In the genomic region with DNA sequence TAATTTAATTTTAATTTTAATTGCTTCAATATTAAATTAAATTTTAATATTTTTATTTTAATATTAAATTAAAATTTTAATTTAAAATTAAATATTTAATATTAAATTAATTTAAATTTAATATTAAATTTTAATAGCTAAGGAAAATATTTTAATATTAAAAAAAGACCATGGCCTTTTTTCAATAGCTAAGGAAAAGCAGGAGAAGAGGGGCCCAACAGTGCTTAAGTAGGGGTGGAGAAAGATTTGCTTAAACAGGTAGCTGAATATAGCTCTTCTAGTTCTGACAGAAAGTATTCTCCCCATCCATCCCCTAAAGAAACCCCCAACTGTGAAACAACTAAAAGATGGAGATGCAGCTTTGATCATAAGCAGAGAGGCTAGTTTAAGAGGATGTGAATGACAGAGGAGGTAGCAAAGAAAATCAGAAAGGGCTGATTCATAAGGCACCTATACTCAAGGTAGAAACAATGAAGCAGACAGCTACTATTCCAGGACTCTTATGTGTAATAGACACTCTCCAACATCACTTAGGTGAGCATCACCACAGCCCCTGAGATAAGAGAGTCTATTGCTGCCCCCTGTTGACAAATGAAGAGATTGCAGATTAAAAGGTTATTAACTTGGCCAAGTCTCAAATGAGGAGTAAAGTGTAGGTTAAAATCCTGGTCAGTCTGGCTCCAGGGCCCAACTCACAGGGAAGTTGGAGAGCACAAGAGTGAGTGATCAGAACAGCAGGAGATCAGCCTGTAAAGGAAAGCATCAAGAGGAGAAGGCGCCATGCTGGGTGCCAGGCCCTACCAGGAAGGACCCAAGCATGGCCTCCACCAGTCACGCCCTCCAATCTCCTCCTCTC, we compare ENCODE assay signal across 8 cellular contexts. TPM values are rescaled to one million over a fixed set of nuclear protein-coding genes. Genes with fewer than 3 reads are reported as not detected.
DNase-seq lines count a peak whose midpoint lies in the region; ATAC-seq and TF ChIP-seq lines count a peak whose summit lies in the region.

No MANE protein-coding gene starts in this region.

- no peaks in the 10 kb centered on the region for H3K9me3 Mint-ChIP-seq in HFFc6
- no peaks in the 10 kb centered on the region for H3K9me3 Mint-ChIP-seq in activated CD4-positive, alpha-beta T cell treated with anti-CD3 and anti-CD28 coated beads, Interleukin-2, amount 10 ng/mL, durations not matched to agents 7 days and 5 days
- H3K9me3 Mint-ChIP-seq in progenitor cell of endocrine pancreas (ENCODE audit: low read depth) = no peaks in the 10 kb centered on the region

- no peak overlapping the region for H3K4me3 Mint-ChIP-seq in HFFc6
- H3K4me3 Mint-ChIP-seq in activated CD4-positive, alpha-beta T cell treated with anti-CD3 and anti-CD28 coated beads, Interleukin-2, amount 10 ng/mL, durations not matched to agents 7 days and 5 days = no peak overlapping the region
- H3K4me3 Mint-ChIP-seq in progenitor cell of endocrine pancreas (ENCODE audit: low read depth) = no peak overlapping the region

- POLR2A ChIA-PET in activated CD4-positive, alpha-beta T cell treated with anti-CD3 and anti-CD28 coated beads, Interleukin-2, amount 10 ng/mL, durations not matched to agents 7 days and 5 days (lab: Charles Lee) = interaction anchor here (0.6 to 0.9 kb wide), 2 partner anchors 10 to 34 kb away, joined by 3 to 5 read pairs; a partner anchor contains a TSS

- H3K36me3 Mint-ChIP-seq in HFFc6 (ENCODE audit: low read depth) (peaks cover 11% of the 10 kb centered on the region), progenitor cell of endocrine pancreas (ENCODE audit: insufficient read depth) (peaks cover 9% of the 10 kb centered on the region)
- H3K36me3 Mint-ChIP-seq in activated CD4-positive, alpha-beta T cell treated with anti-CD3 and anti-CD28 coated beads, Interleukin-2, amount 10 ng/mL, durations not matched to agents 7 days and 5 days (ENCODE audit: low read depth) = peaks cover 27% of the 10 kb centered on the region

- H3K27me3 Mint-ChIP-seq in HFFc6 (ENCODE audit: insufficient read depth) (no peaks in the 10 kb centered on the region; the same call in 1 of the 2 replicates), progenitor cell of endocrine pancreas (no peaks in the 10 kb centered on the region)
- H3K27me3 Mint-ChIP-seq in activated CD4-positive, alpha-beta T cell treated with anti-CD3 and anti-CD28 coated beads, Interleukin-2, amount 10 ng/mL, durations not matched to agents 7 days and 5 days = no peaks in the 10 kb centered on the region

- H3K4me1 Mint-ChIP-seq in HFFc6 (ENCODE audit: low read depth) (peaks cover 10% of the 10 kb centered on the region), progenitor cell of endocrine pancreas (ENCODE audit: low read depth) (no peaks in the 10 kb centered on the region)
- H3K4me1 Mint-ChIP-seq in activated CD4-positive, alpha-beta T cell treated with anti-CD3 and anti-CD28 coated beads, Interleukin-2, amount 10 ng/mL, durations not matched to agents 7 days and 5 days = peaks cover 23% of the 10 kb centered on the region

- no peak overlapping the region for H3K27ac Mint-ChIP-seq in HFFc6
- peak overlapping the region; percentile 15 for H3K27ac Mint-ChIP-seq in activated CD4-positive, alpha-beta T cell treated with anti-CD3 and anti-CD28 coated beads, Interleukin-2, amount 10 ng/mL, durations not matched to agents 7 days and 5 days
- H3K27ac Mint-ChIP-seq in progenitor cell of endocrine pancreas = peak overlapping the region; percentile 69

- TF ChIP-seq CTCF in HFFc6 (IDR thresholded peaks at IDR 0.05) (peak; percentile 86), foreskin fibroblast (IDR thresholded peaks at IDR 0.05; ENCODE audit: low read depth, low read length) (peak; percentile 52), progenitor cell of endocrine pancreas (IDR thresholded peaks at IDR 0.05; ENCODE audit: unreplicated experiment) (peak; percentile 71)

- DNase-seq in Daoy (ENCODE audit: low read depth) = peak; percentile 54
- peak; percentile 56 for DNase-seq in HFFc6
- DNase-seq in NCI-H226 = peak; percentile 52
- DNase-seq in activated CD4-positive, alpha-beta T cell treated with anti-CD3 and anti-CD28 coated beads, Interleukin-2, amount 10 ng/mL, durations not matched to agents 7 days and 5 days = peak; percentile 70
- peak; percentile 37 to 74 for DNase-seq in foreskin fibroblast
- no peak for DNase-seq in progenitor cell of endocrine pancreas (ENCODE audit: low spot score, unreplicated experiment)
- no peak for DNase-seq in OCI-M2 (lab: John Stamatoyannopoulos, UW; ENCODE audit: unreplicated experiment)

- no peak for ATAC-seq in GM21367 (IDR thresholded peaks at IDR 0.05; ENCODE audit: unreplicated experiment)

- CTCF ChIA-PET in activated CD4-positive, alpha-beta T cell treated with anti-CD3 and anti-CD28 coated beads, Interleukin-2, amount 10 ng/mL, durations not matched to agents 7 days and 5 days (lab: Charles Lee) = interaction anchor here (0.6 to 4.7 kb wide), 16 partner anchors 8 to 245 kb away, joined by 3 to 29 read pairs (median 4); a partner anchor contains a TSS

- H3K4me3 ChIP-seq in foreskin fibroblast (ENCODE audit: low read depth in 1 of 2, low read length in 2 of 2) = no peak overlapping the region

RNA-seq across cellular contexts. Expression of a gene that starts 7.8 kb away (rescaled TPM):
- total RNA-seq in Daoy (2014; rRNA removed; shearing (Covaris generic)) = 72.7 and 82.3 TPM in 2 replicates
- total RNA-seq in HFFc6 (2021; fragmentation: NEBNext Ultra II Directional; extraction: Animal tissue kit (Norgen Biotek cat#: 25700)) = 100 to 1,000 TPM; 286 to 382 (median 343) TPM
- total RNA-seq in activated CD4-positive, alpha-beta T cell treated with anti-CD3 and anti-CD28 coated beads, Interleukin-2, amount 10 ng/mL, durations not matched to agents 7 days and 5 days = 100 to 1,000 TPM; 134 to 170 TPM
- 168 and 178 TPM in 2 replicates for total RNA-seq in progenitor cell of endocrine pancreas

RNA-seq across cellular contexts. Expression of a gene that starts 8.8 kb away (rescaled TPM):
- not detected in 2 replicates for total RNA-seq in Daoy (2014; rRNA removed; shearing (Covaris generic))
- not detected for total RNA-seq in HFFc6 (2021; fragmentation: NEBNext Ultra II Directional; extraction: Animal tissue kit (Norgen Biotek cat#: 25700))
- total RNA-seq in activated CD4-positive, alpha-beta T cell treated with anti-CD3 and anti-CD28 coated beads, Interleukin-2, amount 10 ng/mL, durations not matched to agents 7 days and 5 days = not detected
- total RNA-seq in progenitor cell of endocrine pancreas = not detected in 2 replicates

RNA-seq across cellular contexts. Expression of a gene that starts 18.2 kb away (rescaled TPM):
- total RNA-seq in Daoy (2014; rRNA removed; shearing (Covaris generic)) = not detected in 2 replicates
- total RNA-seq in HFFc6 (2021; fragmentation: NEBNext Ultra II Directional; extraction: Animal tissue kit (Norgen Biotek cat#: 25700)) = not detected
- under 1 TPM; 0.40 TPM for total RNA-seq in activated CD4-positive, alpha-beta T cell treated with anti-CD3 and anti-CD28 coated beads, Interleukin-2, amount 10 ng/mL, durations not matched to agents 7 days and 5 days
- 0.09 TPM in 1 of 2 replicates, not detected in the other for total RNA-seq in progenitor cell of endocrine pancreas

RNA-seq across cellular contexts. Expression of a gene that starts 31.2 kb away (rescaled TPM):
- total RNA-seq in Daoy (2014; rRNA removed; shearing (Covaris generic)) = 0.34 TPM in 1 of 2 replicates, not detected in the other
- total RNA-seq in HFFc6 (2021; fragmentation: NEBNext Ultra II Directional; extraction: Animal tissue kit (Norgen Biotek cat#: 25700)) = 1 to 10 TPM; 1.6 to 3.4 (median 1.9) TPM
- 10 to 100 TPM; 18.0 to 19.1 TPM for total RNA-seq in activated CD4-positive, alpha-beta T cell treated with anti-CD3 and anti-CD28 coated beads, Interleukin-2, amount 10 ng/mL, durations not matched to agents 7 days and 5 days
- 19.6 and 20.3 TPM in 2 replicates for total RNA-seq in progenitor cell of endocrine pancreas

RNA-seq across cellular contexts. Expression of a gene that starts 39.3 kb away (rescaled TPM):
- not detected in 2 replicates for total RNA-seq in Daoy (2014; rRNA removed; shearing (Covaris generic))
- total RNA-seq in HFFc6 (2021; fragmentation: NEBNext Ultra II Directional; extraction: Animal tissue kit (Norgen Biotek cat#: 25700)) = not detected
- not detected for total RNA-seq in activated CD4-positive, alpha-beta T cell treated with anti-CD3 and anti-CD28 coated beads, Interleukin-2, amount 10 ng/mL, durations not matched to agents 7 days and 5 days
- total RNA-seq in progenitor cell of endocrine pancreas = 0.84 and 1.4 TPM in 2 replicates

Comparison
In these comparisons a context has a peak if more than half of its experiments do, and no peak if none do; other contexts are left out.
1. DNase-seq: peak in Daoy (single experiment), HFFc6 (single experiment), NCI-H226 (single experiment), activated CD4-positive, alpha-beta T cell treated with anti-CD3 and anti-CD28 coated beads, Interleukin-2, amount 10 ng/mL, durations not matched to agents 7 days and 5 days (single experiment) and foreskin fibroblast (2 of 2); none in progenitor cell of endocrine pancreas (single experiment) and OCI-M2 (single experiment).
2. Peak in every context shown above with its lines, with median percentiles within 50 percentile points of each other: CTCF ChIP-seq.